8 cellular contexts compared by ENCODE assay signal in genomic region chr1:211258310-211258755, GRCh38. TPM values are rescaled to one million over a fixed set of nuclear protein-coding genes. Genes with fewer than 3 reads are reported as not detected.
A peak's percentile ranks its signal among the peaks of the same experiment; 100 is the strongest.
DNase-seq lines count a peak whose midpoint lies in the region; ATAC-seq and TF ChIP-seq lines count a peak whose summit lies in the region.

No MANE protein-coding gene starts in this region.

- peaks cover 10% of the 10 kb centered on the region for H3K36me3 Mint-ChIP-seq in activated CD8-positive, alpha-beta T cell treated with anti-CD3 and anti-CD28 coated beads, Interleukin-2, amount 10 ng/mL, durations not matched to agents 7 days and 5 days (ENCODE audit: low read depth)

- DNase-seq in Ammon's horn (ENCODE audit: low spot score) (peak; percentile 75), NCI-H82 treated with DMSO at 0.1 percent for 48 hours (lab: John Stamatoyannopoulos, UW; ENCODE audit: unreplicated experiment) (peak; percentile 58), lower lobe of right lung (peak; percentile 89)
- DNase-seq in activated CD8-positive, alpha-beta T cell treated with anti-CD3 and anti-CD28 coated beads, Interleukin-2, amount 10 ng/mL, durations not matched to agents 7 days and 5 days, result peak; percentile 73
- DNase-seq in stimulated activated CD4-positive, alpha-beta T cell treated with anti-CD3 and anti-CD28 coated beads, TNF-alpha, amount 100 ng/mL, for 4 hours (ENCODE audit: low read depth in 3 of 3), result peak; percentile 26 to 42 (median 34)

- no peaks in the 10 kb centered on the region for H3K27me3 Mint-ChIP-seq in activated CD8-positive, alpha-beta T cell treated with anti-CD3 and anti-CD28 coated beads, Interleukin-2, amount 10 ng/mL, durations not matched to agents 7 days and 5 days (ENCODE audit: low read depth)

- H3K4me1 ChIP-seq in ectodermal cell (ENCODE audit: control insufficient read depth, insufficient read depth, low read length), result peaks cover 9% of the 10 kb centered on the region
- peaks cover 21% of the 10 kb centered on the region for H3K4me1 ChIP-seq in lower lobe of right lung

- peaks cover 16% of the 10 kb centered on the region for H3K4me1 Mint-ChIP-seq in activated CD8-positive, alpha-beta T cell treated with anti-CD3 and anti-CD28 coated beads, Interleukin-2, amount 10 ng/mL, durations not matched to agents 7 days and 5 days (ENCODE audit: low read depth)

- H3K36me3 ChIP-seq in ectodermal cell (ENCODE audit: control insufficient read depth, insufficient read depth, low read length) (no peaks in the 10 kb centered on the region), lower lobe of right lung (peaks cover 5% of the 10 kb centered on the region)

- peak overlapping the region; percentile 85 for H3K4me3 Mint-ChIP-seq in activated CD8-positive, alpha-beta T cell treated with anti-CD3 and anti-CD28 coated beads, Interleukin-2, amount 10 ng/mL, durations not matched to agents 7 days and 5 days

- intact Hi-C loops in lower lobe of right lung (cut with DNase I), result no loop called here

- no peaks in the 10 kb centered on the region for H3K27me3 ChIP-seq in ectodermal cell (ENCODE audit: control insufficient read depth, insufficient read depth, low read length, poor library complexity, severe bottlenecking)
- H3K27me3 ChIP-seq in lower lobe of right lung (ENCODE audit: low read depth), result no peaks in the 10 kb centered on the region

- H3K9me3 ChIP-seq in ectodermal cell (ENCODE audit: control insufficient read depth, low read length), result no peaks in the 10 kb centered on the region
- H3K9me3 ChIP-seq in lower lobe of right lung, result no peaks in the 10 kb centered on the region

- H3K27ac Mint-ChIP-seq in activated CD8-positive, alpha-beta T cell treated with anti-CD3 and anti-CD28 coated beads, Interleukin-2, amount 10 ng/mL, durations not matched to agents 7 days and 5 days, result peak overlapping the region; percentile 91

- no peak for TF ChIP-seq CTCF in lower lobe of right lung (IDR thresholded peaks at IDR 0.05)

- WGBS in ectodermal cell, 2 experiments, result 1 to 2% methylated on average over 17 of the region's 17 CpGs

- POLR2A ChIA-PET in activated CD8-positive, alpha-beta T cell treated with anti-CD3 and anti-CD28 coated beads, Interleukin-2, amount 10 ng/mL, durations not matched to agents 7 days and 5 days (lab: Charles Lee), result interaction anchor here (0.5 to 1.4 kb wide), 9 partner anchors 8 to 993 kb away, joined by 3 to 8 read pairs (median 4); no protein-coding TSS in a partner anchor

- CTCF ChIA-PET in activated CD8-positive, alpha-beta T cell treated with anti-CD3 and anti-CD28 coated beads, Interleukin-2, amount 10 ng/mL, durations not matched to agents 7 days and 5 days (lab: Charles Lee), result interaction anchor here (0.6 to 1.6 kb wide), 11 partner anchors 14 to 256 kb away, joined by 3 to 11 read pairs (median 3); partner anchors contain the start of gene KCNH1

- peak overlapping the region; percentile 98 for H3K27ac ChIP-seq in ectodermal cell (ENCODE audit: insufficient read depth, low read depth, low read length, poor library complexity, severe bottlenecking)
- peak overlapping the region; percentile 97 for H3K27ac ChIP-seq in lower lobe of right lung

- H3K4me3 ChIP-seq in ectodermal cell (ENCODE audit: insufficient read depth, low read depth, low read length) (peak overlapping the region; percentile 90), lower lobe of right lung (peak overlapping the region; percentile 79)

- H3K9me3 Mint-ChIP-seq in activated CD8-positive, alpha-beta T cell treated with anti-CD3 and anti-CD28 coated beads, Interleukin-2, amount 10 ng/mL, durations not matched to agents 7 days and 5 days (ENCODE audit: insufficient read depth), result no peaks in the 10 kb centered on the region

- peak; percentile 25 for ATAC-seq in GM19372 (IDR thresholded peaks at IDR 0.05; ENCODE audit: low read depth, unreplicated experiment)
- ATAC-seq in HG03565 (IDR thresholded peaks at IDR 0.05; ENCODE audit: unreplicated experiment), result peak; percentile 36
- peak; percentile 14 for ATAC-seq in activated CD8-positive, alpha-beta T cell treated with anti-CD3 and anti-CD28 coated beads, Interleukin-2, amount 10 ng/mL, durations not matched to agents 7 days and 5 days
- peak; percentile 75 for ATAC-seq in lower lobe of right lung

RNA-seq across cellular contexts. Expression of gene RCOR3, which starts 0.8 kb away (rescaled TPM):
- 10 to 100 TPM; 47.2 to 50.6 TPM for total RNA-seq in activated CD8-positive, alpha-beta T cell treated with anti-CD3 and anti-CD28 coated beads, Interleukin-2, amount 10 ng/mL, durations not matched to agents 7 days and 5 days
- polyA plus RNA-seq in ectodermal cell (2013, experiment 1 of 4), result 34.0 TPM
- polyA plus RNA-seq in ectodermal cell (2013, experiment 2 of 4), result 38.7 TPM
- 30.1 TPM for polyA plus RNA-seq in ectodermal cell (2013, experiment 3 of 4)
- 34.0 TPM for polyA plus RNA-seq in ectodermal cell (2013, experiment 4 of 4)
- total RNA-seq in lower lobe of right lung, result 52.3 TPM

Comparison
In these comparisons a context has a peak if more than half of its experiments do, and no peak if none do; other contexts are left out.
1. Peak in every context shown above with its lines: DNase-seq, ATAC-seq, H3K4me3 ChIP-seq and H3K27ac ChIP-seq.
2. DNase-seq: peak in every context shown above with its lines; median percentile 89 in lower lobe of right lung; 75 in Ammon's horn; 73 in activated CD8-positive, alpha-beta T cell treated with anti-CD3 and anti-CD28 coated beads, Interleukin-2, amount 10 ng/mL, durations not matched to agents 7 days and 5 days; 58 in NCI-H82 treated with DMSO at 0.1 percent for 48 hours; 34 in stimulated activated CD4-positive, alpha-beta T cell treated with anti-CD3 and anti-CD28 coated beads, TNF-alpha, amount 100 ng/mL, for 4 hours.
3. ATAC-seq: peak in every context shown above with its lines; median percentile 75 in lower lobe of right lung; 36 in HG03565; 25 in GM19372; 14 in activated CD8-positive, alpha-beta T cell treated with anti-CD3 and anti-CD28 coated beads, Interleukin-2, amount 10 ng/mL, durations not matched to agents 7 days and 5 days.